27 cellular contexts compared by ENCODE assay signal in the genomic region with DNA sequence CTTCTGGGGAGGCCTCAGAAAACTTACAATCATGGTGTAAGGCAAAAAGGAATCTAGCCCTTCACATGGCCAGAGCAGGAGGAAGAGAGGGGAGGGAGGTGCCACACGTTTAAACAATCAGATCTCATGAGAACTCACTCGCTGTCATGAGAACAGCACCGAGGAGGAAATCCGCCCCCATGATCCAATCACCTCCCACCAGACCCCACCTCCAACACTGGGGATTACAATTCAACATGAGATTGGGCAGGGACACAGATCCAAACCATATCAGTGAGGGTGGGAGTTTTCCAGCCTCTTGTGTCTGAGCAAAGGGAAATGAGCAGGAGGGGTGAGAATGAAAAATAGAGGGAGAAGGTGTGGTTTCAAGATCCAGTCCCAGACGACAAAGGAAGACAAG.
"Had no signal": no experiment of that assay in that cellular context is flagged by ENCODE, and none has a peak within 500 bp of the region (broad histone marks: within the 10 kb centered on the region; RNA-seq: fewer than 3 reads in every experiment).

No MANE protein-coding gene starts in this region.

- H3K36me3 Mint-ChIP-seq: natural killer cell; neural progenitor cell; stimulated activated effector memory CD8-positive, alpha-beta T cell treated with anti-CD3 and anti-CD28 coated beads, Interleukin-12 subunit alpha, Interleukin-12 subunit beta, amount 100 ng/mL, for 72 hours; stimulated activated naive B cell treated with anti-CD40 and anti-IgM and Interleukin-4, amounts not matched to agents 10 μg/mL and 1 μg/mL and 100 μg/mL, for 72 hours; type B pancreatic cell had no signal

- H3K36me3 ChIP-seq: neural progenitor cell, ovary, right lobe of liver, sigmoid colon, stomach, tibial artery, transverse colon, upper lobe of right lung, vagina had no signal

- H3K27me3 ChIP-seq: neural progenitor cell, ovary, right lobe of liver, sigmoid colon, testis, transverse colon, upper lobe of right lung, vagina had no signal

- H3K4me3 Mint-ChIP-seq: natural killer cell; nephron; neural progenitor cell; stimulated activated effector memory CD8-positive, alpha-beta T cell treated with anti-CD3 and anti-CD28 coated beads, Interleukin-12 subunit alpha, Interleukin-12 subunit beta, amount 100 ng/mL, for 72 hours; stimulated activated naive B cell treated with anti-CD40 and anti-IgM and Interleukin-4, amounts not matched to agents 10 μg/mL and 1 μg/mL and 100 μg/mL, for 72 hours; stimulated activated naive CD8-positive, alpha-beta T cell treated with anti-CD3 and anti-CD28 coated beads, Interleukin-15, Interleukin-2, amounts not matched to agents 100 ng/mL and 50 ng/mL, for 24 hours; type B pancreatic cell had no signal

- H3K27ac ChIP-seq: neural progenitor cell, ovary, parathyroid adenoma, psoas muscle, right lobe of liver, sigmoid colon, stomach, testis, tibial artery, transverse colon, upper lobe of right lung, vagina had no signal

- H3K27ac Mint-ChIP-seq: natural killer cell; nephron; neural progenitor cell; progenitor cell of endocrine pancreas; stimulated activated effector memory CD8-positive, alpha-beta T cell treated with anti-CD3 and anti-CD28 coated beads, Interleukin-12 subunit alpha, Interleukin-12 subunit beta, amount 100 ng/mL, for 72 hours; stimulated activated naive B cell treated with anti-CD40 and anti-IgM and Interleukin-4, amounts not matched to agents 10 μg/mL and 1 μg/mL and 100 μg/mL, for 72 hours; stimulated activated naive CD8-positive, alpha-beta T cell treated with anti-CD3 and anti-CD28 coated beads, Interleukin-15, Interleukin-2, amounts not matched to agents 100 ng/mL and 50 ng/mL, for 24 hours; type B pancreatic cell had no signal

- DNase-seq: natural killer cell; occipital lobe; ovary; posterior cingulate gyrus; psoas muscle; right cardiac atrium; right lobe of liver; sigmoid colon; stimulated activated CD4-positive, alpha-beta T cell treated with anti-CD3 and anti-CD28 coated beads, Interleukin-15, amount 100 ng/mL, for 24 hours; stimulated activated CD4-positive, alpha-beta T cell treated with anti-CD3 and anti-CD28 coated beads, Interleukin-2, amount 100 ng/mL, for 24 hours; stimulated activated CD4-positive, alpha-beta T cell treated with anti-CD3 and anti-CD28 coated beads, Interleukin-2, amount 100 ng/mL, for 48 hours; stimulated activated CD4-positive, alpha-beta T cell treated with anti-CD3 and anti-CD28 coated beads, Interleukin-4, amount 100 ng/mL, for 24 hours; stimulated activated naive B cell treated with anti-CD40 and anti-IgM and Interleukin-4, amounts not matched to agents 10 μg/mL and 1 μg/mL and 100 μg/mL, for 72 hours; stimulated activated naive CD4-positive, alpha-beta T cell treated with Interleukin-2 at 50 U/mL for 16 hours; stomach; testis; tibial artery; transverse colon; upper lobe of right lung had no signal

- H3K4me3 ChIP-seq: neural progenitor cell, ovary, psoas muscle, right lobe of liver, sigmoid colon, stomach, testis, tibial artery, transverse colon, upper lobe of right lung, vagina had no signal

- ATAC-seq: natural killer cell; psoas muscle; right cardiac atrium; right lobe of liver; stimulated activated effector memory CD8-positive, alpha-beta T cell treated with anti-CD3 and anti-CD28 coated beads, Interleukin-12 subunit alpha, Interleukin-12 subunit beta, amount 100 ng/mL, for 72 hours; stimulated activated naive B cell treated with anti-CD40 and anti-IgM and Interleukin-4, amounts not matched to agents 10 μg/mL and 1 μg/mL and 100 μg/mL, for 72 hours; upper lobe of right lung had no signal

- H3K9me3 Mint-ChIP-seq: natural killer cell, type B pancreatic cell had no signal

- H3K4me1 ChIP-seq: parathyroid adenoma, right lobe of liver, testis, upper lobe of right lung had no signal

- H3K9me3 ChIP-seq: ovary, psoas muscle, right lobe of liver, sigmoid colon, stomach, testis, tibial artery, transverse colon, upper lobe of right lung, vagina had no signal

- H3K4me1 Mint-ChIP-seq: natural killer cell; stimulated activated effector memory CD8-positive, alpha-beta T cell treated with anti-CD3 and anti-CD28 coated beads, Interleukin-12 subunit alpha, Interleukin-12 subunit beta, amount 100 ng/mL, for 72 hours; stimulated activated naive B cell treated with anti-CD40 and anti-IgM and Interleukin-4, amounts not matched to agents 10 μg/mL and 1 μg/mL and 100 μg/mL, for 72 hours had no signal
